8 cellular contexts compared by ENCODE assay signal in the genomic region with DNA sequence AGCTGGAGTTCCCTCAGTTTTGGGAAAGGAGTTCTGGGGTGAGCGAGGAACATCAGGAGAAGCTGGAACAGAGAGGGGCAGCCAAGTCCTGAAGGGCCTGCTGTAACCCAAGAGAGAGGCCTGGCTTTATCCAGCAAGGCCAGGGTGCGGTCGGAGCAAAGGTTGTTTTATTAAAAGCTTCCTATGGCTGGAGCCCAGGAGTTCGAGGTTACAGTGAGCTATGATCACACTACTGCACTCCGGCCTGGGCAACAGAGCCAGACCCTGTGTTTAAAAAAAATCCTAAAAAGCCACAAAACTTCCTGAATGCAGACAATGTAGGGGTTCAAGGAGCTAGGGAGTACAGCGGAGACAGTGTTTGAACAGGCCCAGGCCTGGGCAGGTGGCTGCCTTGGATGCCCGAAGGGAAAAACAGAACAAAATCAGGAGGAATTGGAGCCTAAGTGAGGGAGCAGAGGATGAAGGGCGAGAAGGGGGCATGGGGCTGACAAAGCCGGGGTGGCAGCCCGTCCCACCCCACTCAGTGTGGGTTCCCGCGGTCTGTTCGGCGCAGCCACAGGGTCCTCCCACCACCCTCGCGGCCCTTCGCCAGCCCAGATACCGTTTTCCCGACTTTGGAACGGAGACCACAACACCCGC. TPM values are rescaled to one million over a fixed set of nuclear protein-coding genes. Genes with fewer than 3 reads are reported as not detected.
A peak's percentile ranks its signal among the peaks of the same experiment; 100 is the strongest.
DNase-seq lines count a peak whose midpoint lies in the region; ATAC-seq and TF ChIP-seq lines count a peak whose summit lies in the region.

No MANE protein-coding gene starts in this region.

- DNase-seq in Caco-2 (no peak), colonic mucosa (peak; percentile 83), mucosa of descending colon (peak; percentile 68 to 87 (median 74)), NCI-H1417 treated with DMSO at 0.1 percent for 48 hours (lab: John Stamatoyannopoulos, UW) (no peak)
- DNase-seq in effector CD4-positive, alpha-beta T cell = no peak

- peak overlapping the region; percentile 90 for H3K4me3 Mint-ChIP-seq in Caco-2 (ENCODE audit: unreplicated experiment)

- H3K27ac ChIP-seq in OCI-LY3 (ENCODE audit: low read length) (peak overlapping the region; percentile 80), colonic mucosa (peak overlapping the region; percentile 98)

- peak overlapping the region; percentile 75 for H3K4me3 ChIP-seq in Caco-2 (ENCODE audit: low read depth, low read length)
- H3K4me3 ChIP-seq in OCI-LY3 (ENCODE audit: low read length) = peak overlapping the region; percentile 87
- peak overlapping the region; percentile 60 for H3K4me3 ChIP-seq in colonic mucosa
- peak overlapping the region; percentile 64 for H3K4me3 ChIP-seq in mucosa of descending colon

- peaks cover 20% of the 10 kb centered on the region for H3K4me1 Mint-ChIP-seq in Caco-2 (ENCODE audit: low read depth, unreplicated experiment)

- no peaks in the 10 kb centered on the region for H3K9me3 Mint-ChIP-seq in Caco-2 (ENCODE audit: unreplicated experiment)

- H3K36me3 ChIP-seq in Caco-2 (ENCODE audit: control insufficient read depth, insufficient read depth, low read length) (no peaks in the 10 kb centered on the region), OCI-LY3 (replicated peaks; ENCODE audit: low read depth, low read length) (no peaks in the 10 kb centered on the region), colonic mucosa (no peaks in the 10 kb centered on the region), mucosa of descending colon (ENCODE audit: low read depth) (no peaks in the 10 kb centered on the region)

- intact Hi-C loops in Caco-2 (cut with micrococcal nuclease; ENCODE audit: unreplicated experiment) (loop anchor here (1.0 kb wide), 2 partner anchors 13 to 21 kb away; no protein-coding TSS in a partner anchor), colonic mucosa (cut with DNase I) (loop anchor here (2.0 kb wide), 1 partner anchor 20 kb away; no protein-coding TSS in a partner anchor), mucosa of descending colon (cut with DNase I, micrococcal nuclease) (no loop called here)

- H3K79me2 ChIP-seq in OCI-LY3 (ENCODE audit: low read length) = peaks cover 22% of the 10 kb centered on the region

- TSS peak; percentile 90 for BruUV-seq in Caco-2 (replicated peaks; lab: Mats Ljungman, UMichigan)

- CTCF ChIA-PET in Caco-2 (lab: Charles Lee) = interaction anchor here (0.6 to 5.0 kb wide), 8 partner anchors 11 to 75 kb away, joined by 4 to 31 read pairs (median 7); partner anchors contain the start of gene MALAT1

- H3K27me3 ChIP-seq in Caco-2 (replicated peaks; ENCODE audit: control insufficient read depth, insufficient read depth, low read length) (no peaks in the 10 kb centered on the region), OCI-LY3 (ENCODE audit: low read depth, low read length) (no peaks in the 10 kb centered on the region), colonic mucosa (no peaks in the 10 kb centered on the region)

- no peaks in the 10 kb centered on the region for H4K20me1 ChIP-seq in OCI-LY3 (ENCODE audit: insufficient read depth, low read length)

- POLR2A ChIA-PET in Caco-2 (lab: Charles Lee) = interaction anchor here (0.9 to 5.9 kb wide), 12 partner anchors 9 to 202 kb away, joined by 3 to 213 read pairs (median 13); partner anchors contain the start of genes MALAT1 and NEAT1

- ATAC-seq in GM21786 (IDR thresholded peaks at IDR 0.05; ENCODE audit: unreplicated experiment) (peak; percentile 6), mucosa of descending colon (peak; percentile 45), GM18867 (IDR thresholded peaks at IDR 0.05; ENCODE audit: unreplicated experiment) (no peak)

- H3K36me3 Mint-ChIP-seq in Caco-2 (ENCODE audit: insufficient read depth, unreplicated experiment) = peaks cover 18% of the 10 kb centered on the region

- peaks cover 50% of the 10 kb centered on the region for H3K4me1 ChIP-seq in Caco-2
- peaks cover 20% of the 10 kb centered on the region for H3K4me1 ChIP-seq in OCI-LY3 (ENCODE audit: low read length)
- H3K4me1 ChIP-seq in colonic mucosa = peaks cover 12% of the 10 kb centered on the region
- H3K4me1 ChIP-seq in mucosa of descending colon (ENCODE audit: low read depth) = peaks cover 44% of the 10 kb centered on the region

- peak overlapping the region; percentile 56; the same call in 1 of the 2 replicates for H2AFZ ChIP-seq in OCI-LY3 (ENCODE audit: low read depth, low read length)

- H3K27ac Mint-ChIP-seq in Caco-2 (ENCODE audit: unreplicated experiment) = peak overlapping the region; percentile 95

- H3K9me3 ChIP-seq in Caco-2 (no peaks in the 10 kb centered on the region), OCI-LY3 (ENCODE audit: insufficient read depth, low read length) (no peaks in the 10 kb centered on the region), colonic mucosa (no peaks in the 10 kb centered on the region), mucosa of descending colon (no peaks in the 10 kb centered on the region)

- H3K4me2 ChIP-seq in OCI-LY3 (ENCODE audit: low read length) = peak overlapping the region; percentile 92

- H3K27me3 Mint-ChIP-seq in Caco-2 (ENCODE audit: insufficient read depth, unreplicated experiment) = no peaks in the 10 kb centered on the region

- TF ChIP-seq CTCF in Caco-2 (IDR thresholded peaks at IDR 0.05; ENCODE audit: insufficient read depth in 1 of 2, low read depth in 1 of 2, low read length in 1 of 2, severe bottlenecking in 1 of 2, unreplicated experiment in 1 of 2) (no peak), OCI-LY3 (IDR thresholded peaks at IDR 0.05; ENCODE audit: low read depth, low read length) (no peak), colonic mucosa (IDR thresholded peaks at IDR 0.05) (no peak), mucosa of descending colon (IDR thresholded peaks at IDR 0.05) (no peak)

- H3K9ac ChIP-seq in OCI-LY3 (ENCODE audit: low read length) (peak overlapping the region; percentile 96), colonic mucosa (ENCODE audit: low read depth in 2 of 2, low read length in 2 of 2) (peak overlapping the region; percentile 91 to 99)

RNA-seq across cellular contexts. Expression of gene MALAT1, which starts 22.1 kb away (rescaled TPM):
- total RNA-seq in Caco-2 (2022) (4,797 and 4,914 TPM in 2 replicates), colonic mucosa (1,000 to 10,000 TPM; 4,716 to 6,071 TPM), mucosa of descending colon (over 10,000 TPM; 10,779 to 14,350 (median 11,224) TPM)

RNA-seq across cellular contexts. Expression of gene SCYL1, which starts 48.1 kb away (rescaled TPM):
- 123 and 124 TPM in 2 replicates for total RNA-seq in Caco-2 (2022)
- total RNA-seq in colonic mucosa = 10 to 100 TPM; 59.2 to 84.1 TPM
- 10 to 100 TPM; 60.1 to 77.4 (median 60.3) TPM for total RNA-seq in mucosa of descending colon

RNA-seq across cellular contexts. Expression of gene NEAT1, which starts 54.2 kb away (rescaled TPM):
- 235 and 254 TPM in 2 replicates for total RNA-seq in Caco-2 (2022)
- total RNA-seq in colonic mucosa = 100 to 1,000 TPM; 269 to 502 TPM
- total RNA-seq in mucosa of descending colon = 1,000 to 10,000 TPM; 1,133 to 1,409 (median 1,237) TPM

Comparison
In these comparisons a context has a peak if more than half of its experiments do, and no peak if none do; other contexts are left out.
1. DNase-seq: peak in colonic mucosa (single experiment) and mucosa of descending colon (3 of 3); none in Caco-2 (0 of 2), effector CD4-positive, alpha-beta T cell (single experiment) and NCI-H1417 treated with DMSO at 0.1 percent for 48 hours (single experiment).
2. intact Hi-C loops: an anchor here in Caco-2 (1.0 kb wide) and colonic mucosa (2.0 kb wide); none called in mucosa of descending colon.
3. Peak in every context shown above with its lines, with median percentiles within 50 percentile points of each other: H3K4me3 ChIP-seq.